ENCODE assay signal across 16 cellular contexts in the genomic region with DNA sequence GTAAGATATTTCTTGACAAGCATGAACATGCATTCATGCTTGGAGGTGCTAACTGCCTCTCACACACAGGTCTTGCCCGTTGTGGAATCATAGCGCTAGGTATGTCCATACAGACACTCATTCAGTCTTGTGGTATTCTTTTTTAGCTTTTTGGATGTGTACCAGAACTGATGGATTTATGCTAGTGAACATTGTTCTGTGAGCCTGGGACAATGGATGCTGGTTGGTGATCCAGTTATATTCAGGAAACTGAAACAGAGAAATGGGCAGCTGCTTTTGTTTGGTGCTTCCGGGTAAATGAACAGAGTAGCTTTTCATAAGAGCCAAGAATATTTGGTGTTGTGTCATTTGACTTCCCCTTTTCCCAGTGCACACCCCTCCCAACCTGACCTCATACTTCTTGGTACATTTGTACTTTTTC.
DNase-seq lines count a peak whose midpoint lies in the region; ATAC-seq, FAIRE-seq and TF ChIP-seq lines count a peak whose summit lies in the region.
"Had no signal": no experiment of that assay in that cellular context is flagged by ENCODE, and none has a peak within 500 bp of the region (broad histone marks: within the 10 kb centered on the region; RNA-seq: fewer than 3 reads in every experiment).

No MANE protein-coding gene starts in this region.

- RAD21 ChIA-PET in GM12878 (lab: Charles Lee; ENCODE audit: unreplicated experiment), result interaction anchor here (0.6 to 2.4 kb wide), 3 partner anchors 8 to 12 kb away, joined by 3 to 11 read pairs (median 4); no protein-coding TSS in a partner anchor

- no peak overlapping the region for H3K4ac ChIP-seq in mesenchymal stem cell (ENCODE audit: low read depth in 1 of 2, low read length in 2 of 2)

- no peak overlapping the region for H2BK15ac ChIP-seq in mesenchymal stem cell (ENCODE audit: low read depth, poor library complexity, severe bottlenecking)

- no peak overlapping the region for H4K91ac ChIP-seq in mesenchymal stem cell (ENCODE audit: low read length)

- no peaks in the 10 kb centered on the region for H4K20me1 ChIP-seq in GM12878 (ENCODE audit: control insufficient read depth, insufficient read depth)

- H3K36me3 ChIP-seq in GM12878 (ENCODE audit: control insufficient read depth in 2 of 2, insufficient read depth in 2 of 2, low read length in 1 of 2), result no peaks in the 10 kb centered on the region
- H3K36me3 ChIP-seq in heart left ventricle, result peaks cover 0 to 4% (median 0%) of the 10 kb centered on the region in 9 donors
- no peaks in the 10 kb centered on the region for H3K36me3 ChIP-seq in mesenchymal stem cell (ENCODE audit: control insufficient read depth in 1 of 2, insufficient read depth in 2 of 2, low read depth in 1 of 2, low read length in 2 of 2)
- H3K36me3 ChIP-seq: cardiac muscle cell had no signal

- no peak overlapping the region for H4K8ac ChIP-seq in mesenchymal stem cell (ENCODE audit: low read length)

- H3K14ac ChIP-seq in mesenchymal stem cell (ENCODE audit: low read length in 2 of 2), result no peak overlapping the region

- no peaks in the 10 kb centered on the region for H3K9me3 ChIP-seq in GM12878 (replicated peaks; ENCODE audit: control insufficient read depth, insufficient read depth, low read length)
- no peaks in the 10 kb centered on the region for H3K9me3 ChIP-seq in heart left ventricle
- no peaks in the 10 kb centered on the region for H3K9me3 ChIP-seq in mesenchymal stem cell (ENCODE audit: control insufficient read depth, low read length)

- no peak for TF ChIP-seq RAD21 in GM12878 (IDR thresholded peaks at IDR 0.05; ENCODE audit: insufficient read depth, low read depth, low read length)

- H2AK5ac ChIP-seq in mesenchymal stem cell (ENCODE audit: low read length, severe bottlenecking), result no peak overlapping the region

- ATAC-seq in GM12878 (peak; percentile 44), heart left ventricle (peak; percentile 9 to 70 (median 48))
- ATAC-seq: stimulated activated naive CD8-positive, alpha-beta T cell treated with anti-CD3 and anti-CD28 coated beads, Interleukin-15, Interleukin-2, amounts not matched to agents 100 U/mL and 50 U/mL, for 24 hours had no signal

- TF ChIP-seq CTCF in GM12878 (IDR thresholded peaks at IDR 0.05 in 2 of 3, conservative IDR thresholded peaks at IDR 0.05 in 1 of 3; ENCODE audit: control insufficient read depth in 2 of 3, extremely low read depth in 1 of 3, insufficient read depth in 1 of 3, low read depth in 3 of 3, low read length in 3 of 3) (no peak), heart left ventricle (IDR thresholded peaks at IDR 0.05) (no peak)

- no peak for TF ChIP-seq EP300 in GM12878 (IDR thresholded peaks at IDR 0.05; ENCODE audit: borderline replicate concordance in 1 of 2, control insufficient read depth in 1 of 2, low read depth in 2 of 2, low read length in 2 of 2)

- POLR2A ChIA-PET in GM12878 (lab: Charles Lee), result interaction anchor here (0.5 to 0.6 kb wide), 2 partner anchors 8 to 254 kb away, joined by 3 to 8 read pairs; no protein-coding TSS in a partner anchor

- H2BK12ac ChIP-seq in mesenchymal stem cell (ENCODE audit: low read length in 2 of 2), result no peak overlapping the region

- no TSS peak for BruUV-seq in GM12878 (replicated peaks; lab: Mats Ljungman, UMichigan)

- in situ Hi-C loops in KBM-7 (cut with MboI; ENCODE audit: low pct_unique_long_range_greater_than_20kb, low sequenced_read_pairs), result no loop called here
- in situ Hi-C loops in GM12878 (cut with MboI), result no loop called here

- no peak overlapping the region for H3K23ac ChIP-seq in mesenchymal stem cell (ENCODE audit: low read length in 2 of 2)

- SMC1A ChIA-PET in GM12878 (lab: Charles Lee; ENCODE audit: uncharacterized antibody, unreplicated experiment), result interaction anchor here (1.2 to 3.5 kb wide), 7 partner anchors 8 to 282 kb away, joined by 3 to 17 read pairs (median 5); no protein-coding TSS in a partner anchor

- no peak for TF ChIP-seq POLR2A in GM12878 (IDR thresholded peaks at IDR 0.05; ENCODE audit: low read depth, low read length)
- no peak for TF ChIP-seq POLR2A in heart left ventricle (IDR thresholded peaks at IDR 0.05)

- no peaks in the 10 kb centered on the region for H3K79me2 ChIP-seq in GM12878 (ENCODE audit: control insufficient read depth, insufficient read depth, low read length)

- H3K4me3 ChIP-seq in GM12878 (no peak overlapping the region), heart left ventricle (no peak overlapping the region), mesenchymal stem cell (ENCODE audit: insufficient read depth in 1 of 2, low read depth in 1 of 2, low read length in 2 of 2) (no peak overlapping the region)
- H3K4me3 ChIP-seq: cardiac muscle cell had no signal

- peaks cover 9% of the 10 kb centered on the region for H3K79me1 ChIP-seq in mesenchymal stem cell (replicated peaks; ENCODE audit: low read length, poor library complexity, severe bottlenecking)

- H3K18ac ChIP-seq in mesenchymal stem cell (ENCODE audit: low read depth in 1 of 2, low read length in 2 of 2), result no peak overlapping the region

- no peak overlapping the region for H2BK5ac ChIP-seq in mesenchymal stem cell (ENCODE audit: low read depth, low read length, poor library complexity, severe bottlenecking)

- FAIRE-seq in GM12878 (lab: Jason Lieb, UNC), result no peak
- FAIRE-seq: kidney had no signal

- intact Hi-C loops in GM12878 (cut with micrococcal nuclease; ENCODE audit: unreplicated experiment) (loop anchor here (10.0 kb wide), 1 partner anchor 605 kb away; no protein-coding TSS in a partner anchor), heart left ventricle (cut with DNase I) (loop anchor here in 1 of 10 donors (5.0 kb wide), 1 partner anchor 73 kb away; no protein-coding TSS in a partner anchor)

- CTCF ChIA-PET in GM12878 (lab: Yijun Ruan, JAX), result interaction anchor here (1.0 to 4.6 kb wide), 5 partner anchors 10 to 294 kb away, joined by 3 to 34 read pairs (median 3); no protein-coding TSS in a partner anchor

- peak; percentile 34 for DNase-seq in KBM-7
- DNase-seq in GM12878 (ENCODE audit: low read depth, low spot score), result no peak
- DNase-seq in heart left ventricle, result peak in 1 of 5 donors; percentile 21
- DNase-seq in pulmonary artery endothelial cell (ENCODE audit: low read depth, low spot score), result peak; percentile 3
- no peak for DNase-seq in stimulated activated CD4-positive, alpha-beta T cell treated with anti-CD3 and anti-CD28 coated beads, Interleukin-4, amount 100 ng/mL, for 4 hours
- DNase-seq in NCI-H1417 (lab: John Stamatoyannopoulos, UW), result no peak
- DNase-seq in mesenchymal stem cell, result no peak
- no peak for DNase-seq in stimulated activated CD4-positive, alpha-beta T cell treated with anti-CD3 and anti-CD28 coated beads, Interleukin-1b, Interleukin-23, amount 100 ng/mL, for 48 hours
- DNase-seq: activated CD4-positive, alpha-beta memory T cell treated with anti-CD3 and anti-CD28 coated beads for 36 hours; activated naive CD4-positive, alpha-beta T cell treated with Interleukin-2 at 50 U/mL for 16 hours; CD8-positive, alpha-beta memory T cell; kidney; NCI-H1694 treated with DMSO at 0.1 percent for 48 hours; stimulated activated CD4-positive, alpha-beta T cell treated with anti-CD3 and anti-CD28 coated beads, Interleukin-4, amount 100 ng/mL, for 1 hour; stimulated activated naive CD8-positive, alpha-beta T cell treated with anti-CD3 and anti-CD28 coated beads, Interleukin-15, Interleukin-2, amounts not matched to agents 100 U/mL and 50 U/mL, for 24 hours had no signal

- H2BK120ac ChIP-seq in mesenchymal stem cell (ENCODE audit: low read depth, low read length), result no peak overlapping the region

- H3K4me1 ChIP-seq in GM12878 (ENCODE audit: control insufficient read depth, insufficient read depth, low read length), result no peaks in the 10 kb centered on the region
- H3K4me1 ChIP-seq in heart left ventricle, result peaks cover 0 to 58% (median 32%) of the 10 kb centered on the region in 12 donors
- no peaks in the 10 kb centered on the region for H3K4me1 ChIP-seq in mesenchymal stem cell (ENCODE audit: control insufficient read depth, insufficient read depth, low read depth, low read length)

- H3K27ac ChIP-seq in GM12878 (ENCODE audit: control insufficient read depth, insufficient read depth) (no peak overlapping the region), heart left ventricle (peak overlapping the region in 11 of 12 donors; percentile 23 to 90 (median 83)), mesenchymal stem cell (ENCODE audit: low read length, poor library complexity, severe bottlenecking) (no peak overlapping the region)

- H2AFZ ChIP-seq in GM12878 (ENCODE audit: control insufficient read depth, low read depth, low read length) (no peak overlapping the region), mesenchymal stem cell (ENCODE audit: low read depth, low read length) (no peak overlapping the region)

- H3K9ac ChIP-seq in GM12878 (ENCODE audit: control insufficient read depth, insufficient read depth, low read length), result no peak overlapping the region
- H3K9ac ChIP-seq in mesenchymal stem cell (ENCODE audit: low read length), result no peak overlapping the region

- H3K4me2 ChIP-seq in GM12878 (ENCODE audit: control insufficient read depth, insufficient read depth), result no peak overlapping the region
- H3K4me2 ChIP-seq in mesenchymal stem cell (ENCODE audit: low read length, poor library complexity, severe bottlenecking), result no peak overlapping the region

- no peaks in the 10 kb centered on the region for H3K27me3 ChIP-seq in GM12878 (replicated peaks in 1 of 2; ENCODE audit: control insufficient read depth in 2 of 2, insufficient read depth in 2 of 2, low read length in 1 of 2)
- no peaks in the 10 kb centered on the region for H3K27me3 ChIP-seq in heart left ventricle
- no peaks in the 10 kb centered on the region for H3K27me3 ChIP-seq in mesenchymal stem cell (ENCODE audit: control insufficient read depth in 1 of 2, insufficient read depth in 1 of 2, low read length in 2 of 2)
- H3K27me3 ChIP-seq: cardiac muscle cell had no signal

- WGBS in GM12878 (ENCODE audit: insufficient coverage, insufficient replicate concordance, low lambda C conversion rate, missing lambda C conversion rate), result 11% methylated on average over 3 of the region's 3 CpGs
- 45 to 62% (median 52%) methylated on average over 3 of the region's 3 CpGs for WGBS in heart left ventricle, 4 donors
- 95% methylated on average over 2 of the region's 3 CpGs for WGBS in mesenchymal stem cell

TF ChIP-seq in GM12878, 131 proteins besides CTCF, POLR2A, EP300 and RAD21:
- TF ChIP-seq SPI1 (IDR thresholded peaks at IDR 0.05; ENCODE audit: borderline replicate concordance, insufficient read depth, low read depth, low read length) (peak; percentile 70; the same call in 1 of the 2 replicates), ZNF622 (IDR thresholded peaks at IDR 0.05) (no peak), TBL1XR1 (IDR thresholded peaks at IDR 0.05; ENCODE audit: low read depth, low read length) (no peak), ETV6 (conservative IDR thresholded peaks at IDR 0.05 in 1 of 2, IDR thresholded peaks at IDR 0.05 in 1 of 2; ENCODE audit: borderline replicate concordance in 1 of 2, low read depth in 1 of 2) (peak in 1 of 2 experiments; percentile 55; a peak in 1 of 4 replicates)
TF ChIP-seq in GM12878: peak in this region for 2.

Comparison
In these comparisons a context has a peak if more than half of its experiments do, and no peak if none do; other contexts are left out.
1. DNase-seq: peak in KBM-7 (single experiment) and pulmonary artery endothelial cell (single experiment); none in GM12878 (single experiment), stimulated activated CD4-positive, alpha-beta T cell treated with anti-CD3 and anti-CD28 coated beads, Interleukin-4, amount 100 ng/mL, for 4 hours (0 of 2), NCI-H1417 (0 of 3), mesenchymal stem cell (single experiment) and stimulated activated CD4-positive, alpha-beta T cell treated with anti-CD3 and anti-CD28 coated beads, Interleukin-1b, Interleukin-23, amount 100 ng/mL, for 48 hours (single experiment).
2. H3K27ac ChIP-seq: peak in heart left ventricle (11 of 12); none in GM12878 (single experiment) and mesenchymal stem cell (single experiment).